In genomic region chr6:4929319-4929718, GRCh38 we compare ENCODE assay signal across 2 cellular contexts.
TF ChIP-seq lines count a peak whose summit lies in the region.

No MANE protein-coding gene starts in this region.

TF ChIP-seq in SK-N-SH treated with all-trans-retinoic acid at 6 μM for 48 hours, 23 proteins besides CTCF, POLR2A, EP300 and RAD21 (continued from another document):
- TF ChIP-seq CSRNP3 (CRISPR knock-in tag; IDR thresholded peaks at IDR 0.05): no peak
- TF ChIP-seq CSDC2 (CRISPR knock-in tag; IDR thresholded peaks at IDR 0.05): no peak
- no peak for TF ChIP-seq ZNF8 (CRISPR knock-in tag; IDR thresholded peaks at IDR 0.05)
- TF ChIP-seq PPARA (CRISPR knock-in tag; IDR thresholded peaks at IDR 0.05; ENCODE audit: borderline replicate concordance): no peak
- TF ChIP-seq BACH2 (CRISPR knock-in tag; IDR thresholded peaks at IDR 0.05; ENCODE audit: borderline replicate concordance): no peak
- TF ChIP-seq ISL1 (CRISPR knock-in tag; IDR thresholded peaks at IDR 0.05): no peak
- no peak for TF ChIP-seq RARB (CRISPR knock-in tag; IDR thresholded peaks at IDR 0.05)

TF ChIP-seq in SK-N-SH, 30 proteins besides CTCF, POLR2A, EP300 and RAD21 (continued from another document):
- TF ChIP-seq IRF3 (IDR thresholded peaks at IDR 0.05; ENCODE audit: low read depth, low read length) (no peak), FOXJ3 (CRISPR knock-in tag; IDR thresholded peaks at IDR 0.05) (no peak), SMC3 (IDR thresholded peaks at IDR 0.05; ENCODE audit: low read depth, low read length) (no peak), TCF12 (IDR thresholded peaks at IDR 0.05) (no peak), RCOR1 (IDR thresholded peaks at IDR 0.05; ENCODE audit: low read length) (no peak), RFX5 (IDR thresholded peaks at IDR 0.05; ENCODE audit: low read length) (no peak), EZH2phosphoT487 (IDR thresholded peaks at IDR 0.05; ENCODE audit: borderline replicate concordance, low read depth) (no peak)
TF ChIP-seq in SK-N-SH: peak in this region for 0.
